In genomic region chr10:11444148-11444516, GRCh38 we compare ENCODE assay signal across 17 cellular contexts.
DNase-seq lines count a peak whose midpoint lies in the region; ATAC-seq, FAIRE-seq and TF ChIP-seq lines count a peak whose summit lies in the region.
"Had no signal": no experiment of that assay in that cellular context is flagged by ENCODE, and none has a peak within 500 bp of the region (broad histone marks: within the 10 kb centered on the region; RNA-seq: fewer than 3 reads in every experiment).

No MANE protein-coding gene starts in this region.

- no TSS peak for BruUV-seq in K562 (replicated peaks; lab: Mats Ljungman, UMichigan)

- no peaks in the 10 kb centered on the region for H3K36me3 ChIP-seq in K562 (ENCODE audit: control insufficient read depth, insufficient read depth, low read length)
- H3K36me3 ChIP-seq in neuronal stem cell (replicated peaks in 1 of 2; ENCODE audit: control insufficient read depth in 2 of 2, insufficient read depth in 2 of 2, low read length in 2 of 2), result no peaks in the 10 kb centered on the region

- H4K91ac ChIP-seq in neuronal stem cell (ENCODE audit: low read depth, low read length, poor library complexity), result no peak overlapping the region

- DNase-seq in NCI-H146 (lab: John Stamatoyannopoulos, UW) (peak; percentile 67), NCI-H146 treated with DMSO at 0.1 percent for 48 hours (lab: John Stamatoyannopoulos, UW; ENCODE audit: unreplicated experiment) (no peak), GM12891 (ENCODE audit: insufficient read length, low spot score) (no peak), K562 (ENCODE audit: extremely low read depth in 1 of 4, low spot score in 3 of 4) (no peak), neuronal stem cell (ENCODE audit: low spot score) (no peak)
- no peak for DNase-seq in activated CD4-positive, alpha-beta T cell treated with anti-CD3 and anti-CD28 coated beads, Interleukin-2, amount 50 U/mL, for 4 hours
- no peak for DNase-seq in activated CD4-positive, CD25-positive, alpha-beta regulatory T cell treated with anti-CD3 and anti-CD28 coated beads, Interleukin-2, amount 50 U/mL, for 72 hours
- DNase-seq: Caco-2; CD8-positive, alpha-beta memory T cell; GDM1; GOT3; HCEC 1CT; HFFc6 had no signal

- no peak for TF ChIP-seq CTCF in K562 (IDR thresholded peaks at IDR 0.05 in 2 of 3, conservative IDR thresholded peaks at IDR 0.05 in 1 of 3; ENCODE audit: insufficient read depth in 2 of 3, low read depth in 1 of 3, low read length in 3 of 3)

- FAIRE-seq in GM12891 (lab: Jason Lieb, UNC) (peak; percentile 33), K562 (lab: Jason Lieb, UNC) (no peak)
- FAIRE-seq: GM18507 had no signal

- no peak for ATAC-seq in K562
- no peak for ATAC-seq in GM21360 (IDR thresholded peaks at IDR 0.05; ENCODE audit: unreplicated experiment)

- no peak overlapping the region for H3K27ac ChIP-seq in K562 (ENCODE audit: extremely low read depth, low read depth, low read length)
- H3K27ac ChIP-seq in neuronal stem cell (replicated peaks; ENCODE audit: low read length), result no peak overlapping the region
- H3K27ac ChIP-seq: 22Rv1, HL-60 had no signal

- no peaks in the 10 kb centered on the region for H3K9me1 ChIP-seq in K562 (ENCODE audit: control insufficient read depth, insufficient read depth, low read length)

- H3K4me3 ChIP-seq in K562, result no peak overlapping the region
- no peak overlapping the region for H3K4me3 ChIP-seq in neuronal stem cell (ENCODE audit: low read length in 2 of 2)

- no peak overlapping the region for H2BK12ac ChIP-seq in neuronal stem cell (ENCODE audit: low read length)

- WGBS in K562 (ENCODE audit: insufficient coverage, low coverage, missing lambda C conversion rate), result 68% methylated on average over 8 of the region's 11 CpGs
- WGBS in neuronal stem cell (ENCODE audit: extremely low coverage in 2 of 2, insufficient read length in 2 of 2, insufficient replicate concordance in 1 of 2), 2 donors, result no CpG with 5 or more reads among the region's 11 CpGs

- H3K27me3 ChIP-seq in K562 (ENCODE audit: control insufficient read depth in 2 of 2, insufficient read depth in 2 of 2, low read length in 2 of 2), result no peaks in the 10 kb centered on the region
- H3K27me3 ChIP-seq in neuronal stem cell (ENCODE audit: control insufficient read depth in 3 of 3, insufficient read depth in 3 of 3, low read depth in 1 of 3, low read length in 3 of 3), result peaks cover 0 to 3% (median 0%) of the 10 kb centered on the region in 3 experiments

- no peaks in the 10 kb centered on the region for H4K20me1 ChIP-seq in K562 (replicated peaks; ENCODE audit: control insufficient read depth, insufficient read depth, low read length)

- no peak for TF ChIP-seq RAD21 in K562 (CRISPR knock-in tag; conservative IDR thresholded peaks at IDR 0.05 in 1 of 2, IDR thresholded peaks at IDR 0.05 in 1 of 2)

- H3K9me3 ChIP-seq in K562 (replicated peaks; ENCODE audit: control insufficient read depth, insufficient read depth, low read depth, low read length), result no peaks in the 10 kb centered on the region
- H3K9me3 ChIP-seq in neuronal stem cell (replicated peaks in 1 of 2; ENCODE audit: control insufficient read depth in 2 of 2, insufficient read depth in 1 of 2, low read depth in 1 of 2, low read length in 2 of 2), result peaks cover 0 to 3% of the 10 kb centered on the region in 2 donors
- H3K9me3 ChIP-seq: Caco-2 had no signal

- no peak overlapping the region for H3K4ac ChIP-seq in neuronal stem cell (ENCODE audit: low read length)

- H3K4me1 ChIP-seq in K562 (replicated peaks in 1 of 2; ENCODE audit: control insufficient read depth in 2 of 2, insufficient read depth in 2 of 2, low read length in 2 of 2), result peaks cover 14 to 27% of the 10 kb centered on the region in 2 experiments; a peak in 4 of 5 replicates
- H3K4me1 ChIP-seq in neuronal stem cell (ENCODE audit: control insufficient read depth in 2 of 2, insufficient read depth in 1 of 2, low read depth in 1 of 2, low read length in 2 of 2), result peaks cover 4 to 10% of the 10 kb centered on the region in 2 donors
- H3K4me1 ChIP-seq: Caco-2 had no signal

- CTCF ChIA-PET in K562 (lab: Yijun Ruan, JAX; ENCODE audit: low intra/inter-chr PET ratio), result no interaction called here

- peak overlapping the region; percentile 53 for H3K18ac ChIP-seq in neuronal stem cell (ENCODE audit: low read length)

- no peak overlapping the region for H4K8ac ChIP-seq in neuronal stem cell (ENCODE audit: low read depth, low read length)

- intact Hi-C loops in K562 (cut with micrococcal nuclease), result no loop called here

- H3K79me1 ChIP-seq in neuronal stem cell (ENCODE audit: low read depth, low read length), result no peaks in the 10 kb centered on the region

- in situ Hi-C loops in K562 (cut with MboI), result no loop called here

- H2BK5ac ChIP-seq in neuronal stem cell (ENCODE audit: low read length), result no peak overlapping the region

- peak overlapping the region; percentile 24 for H2AK5ac ChIP-seq in neuronal stem cell (ENCODE audit: low read depth, low read length)

- H2AFZ ChIP-seq in K562 (ENCODE audit: low read depth, low read length), result peak overlapping the region; percentile 37
- H2AFZ ChIP-seq in neuronal stem cell (ENCODE audit: low read length), result no peak overlapping the region

- no peak overlapping the region for H2BK15ac ChIP-seq in neuronal stem cell (ENCODE audit: low read length)

- no peak overlapping the region for H3K9ac ChIP-seq in K562 (ENCODE audit: insufficient read depth in 1 of 2, low read depth in 2 of 2, low read length in 2 of 2)
- H3K9ac ChIP-seq in neuronal stem cell (ENCODE audit: low read depth, low read length, poor library complexity), result no peak overlapping the region

- no peak for TF ChIP-seq EP300 in K562 (IDR thresholded peaks at IDR 0.05; ENCODE audit: low read length)

- no peak overlapping the region for H3K23ac ChIP-seq in neuronal stem cell (ENCODE audit: low read depth, low read length, poor library complexity)

- H3K79me2 ChIP-seq in K562 (ENCODE audit: control insufficient read depth, insufficient read depth, low read length), result no peaks in the 10 kb centered on the region

- POLR2A ChIA-PET in K562 (lab: Yijun Ruan, JAX), result no interaction called here

- H3K4me2 ChIP-seq in K562 (ENCODE audit: insufficient read depth, low read length) (no peak overlapping the region), neuronal stem cell (ENCODE audit: insufficient read depth, low read length, poor library complexity, severe bottlenecking) (no peak overlapping the region)

- H3K14ac ChIP-seq in neuronal stem cell (ENCODE audit: low read length), result no peak overlapping the region

- TF ChIP-seq POLR2A in GM12891 (IDR thresholded peaks at IDR 0.05; ENCODE audit: low read depth, low read length) (no peak), K562 (conservative IDR thresholded peaks at IDR 0.05) (no peak)

- H2BK120ac ChIP-seq in neuronal stem cell (ENCODE audit: low read depth, low read length), result no peak overlapping the region

TF ChIP-seq in GM12891, 5 proteins besides CTCF, POLR2A, EP300 and RAD21:
- TF ChIP-seq POLR2AphosphoS5 (IDR thresholded peaks at IDR 0.05; ENCODE audit: low read depth, low read length), result no peak
- no peak for TF ChIP-seq POU2F2 (IDR thresholded peaks at IDR 0.05; ENCODE audit: low read depth, low read length)
- TF ChIP-seq TAF1 (IDR thresholded peaks at IDR 0.05; ENCODE audit: low read depth, low read length), result no peak
- no peak for TF ChIP-seq SPI1 (IDR thresholded peaks at IDR 0.05; ENCODE audit: low read depth, low read length)
- no peak for TF ChIP-seq PAX5 (IDR thresholded peaks at IDR 0.05; ENCODE audit: insufficient read depth, low read length, severe bottlenecking)

TF ChIP-seq in K562, 482 proteins besides CTCF, POLR2A, EP300 and RAD21:
- TF ChIP-seq CHD2 (IDR thresholded peaks at IDR 0.05; ENCODE audit: low read depth, low read length) (no peak), RBM39 (optimal IDR thresholded peaks at IDR 0.05; ENCODE audit: low read depth, low read length) (no peak), CCNT2 (IDR thresholded peaks at IDR 0.05; ENCODE audit: borderline replicate concordance, extremely low read depth, insufficient read length, low read depth, low read length) (no peak), TGIF2 (CRISPR knock-in tag; IDR thresholded peaks at IDR 0.05) (no peak), HNRNPK (IDR thresholded peaks at IDR 0.05; ENCODE audit: low read depth, low read length, poor library complexity, severe bottlenecking) (no peak), NR2C2 (CRISPR knock-in tag; IDR thresholded peaks at IDR 0.05) (no peak), NR2C2 (tag; IDR thresholded peaks at IDR 0.05) (no peak), DLX4 (CRISPR knock-in tag; IDR thresholded peaks at IDR 0.05) (no peak), SRSF3 (IDR thresholded peaks at IDR 0.05; ENCODE audit: insufficient read depth, low read length) (no peak), HMGXB4 (CRISPR knock-in tag; IDR thresholded peaks at IDR 0.05) (no peak), TFAP4 (CRISPR knock-in tag; IDR thresholded peaks at IDR 0.05; ENCODE audit: borderline replicate concordance) (no peak), ELF2 (CRISPR knock-in tag; IDR thresholded peaks at IDR 0.05) (no peak)
